ENCODE assay signal across 18 cellular contexts in the genomic region with DNA sequence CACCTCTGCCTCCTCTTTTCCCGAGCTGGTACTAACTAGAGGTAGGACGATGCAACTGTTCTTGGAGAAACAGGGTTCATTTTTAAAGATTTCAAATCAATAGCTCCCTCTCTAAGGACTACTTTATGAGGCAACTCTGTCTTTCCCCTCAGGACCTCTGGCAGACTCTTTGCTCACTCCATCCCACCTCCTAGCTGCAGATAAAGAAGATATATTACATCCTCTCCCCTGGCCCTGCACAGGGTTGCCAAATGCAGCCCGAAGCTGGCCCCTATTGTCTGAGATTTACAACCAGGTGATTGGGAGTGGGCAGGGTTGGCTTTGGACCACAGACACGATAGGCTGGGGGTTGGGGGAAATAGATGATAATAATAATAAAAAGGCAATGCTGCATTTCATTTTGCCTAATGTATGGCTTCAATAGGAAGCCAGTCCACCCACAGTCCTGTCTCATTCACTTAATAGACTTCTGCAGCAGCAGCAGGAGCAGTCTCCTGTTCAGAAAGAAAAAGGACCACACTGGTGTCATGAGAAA.
A peak's percentile ranks its signal among the peaks of the same experiment; 100 is the strongest.
DNase-seq lines count a peak whose midpoint lies in the region; ATAC-seq and TF ChIP-seq lines count a peak whose summit lies in the region.
"Had no signal": no experiment of that assay in that cellular context is flagged by ENCODE, and none has a peak within 500 bp of the region (broad histone marks: within the 10 kb centered on the region; RNA-seq: fewer than 3 reads in every experiment).

No MANE protein-coding gene starts in this region.

- no peak overlapping the region for H2BK12ac ChIP-seq in H9 (ENCODE audit: insufficient read length, low read depth, low read length)

- H3K56ac ChIP-seq in H9 (ENCODE audit: insufficient read length, low read depth, low read length), result no peak overlapping the region

- no CpG with 5 or more reads among the region's 4 CpGs for WGBS in H9 (ENCODE audit: extremely low coverage, insufficient read length, low lambda C conversion rate)

- no peak overlapping the region for H4K91ac ChIP-seq in H9 (ENCODE audit: insufficient read length, low read depth, low read length)

- H2BK15ac ChIP-seq in H9 (ENCODE audit: low read depth, low read length), result no peak overlapping the region

- H3K14ac ChIP-seq in H9 (ENCODE audit: insufficient read depth, low read length), result no peak overlapping the region

- no peaks in the 10 kb centered on the region for H3K4me1 ChIP-seq in BE2C
- H3K4me1 ChIP-seq in H9 (ENCODE audit: insufficient read depth, low read length), result peaks cover 7% of the 10 kb centered on the region; the same call in 1 of the 2 replicates
- H3K4me1 ChIP-seq: A549 had no signal

- H3K9me3 Mint-ChIP-seq in H9 (no peaks in the 10 kb centered on the region; a peak in 1 of 5 replicates), brain (peaks cover 0 to 4% (median 0%) of the 10 kb centered on the region in 5 experiments)
- H3K9me3 Mint-ChIP-seq: CD8-positive, alpha-beta memory T cell had no signal

- H3K23ac ChIP-seq in H9 (ENCODE audit: insufficient read length, low read depth, low read length), result no peak overlapping the region

- no peak overlapping the region for H3K18ac ChIP-seq in H9 (ENCODE audit: insufficient read length, low read depth, low read length)

- H2AFZ ChIP-seq in H9 (ENCODE audit: low read length), result no peak overlapping the region

- no peak overlapping the region for H3K27ac ChIP-seq in H9 (ENCODE audit: insufficient read length, low read depth, low read length)
- H3K27ac ChIP-seq: A549; BLaER1 treated with 17β-estradiol and CSF1 and Interleukin-3, amounts not matched to agents 10 nM and 100 nM; HL-60; KMS-11 had no signal

- H2BK20ac ChIP-seq in H9 (ENCODE audit: low read depth, low read length, poor library complexity, severe bottlenecking), result no peak overlapping the region

- H3K9ac ChIP-seq in H9 (ENCODE audit: extremely low read depth, insufficient read length, low read length), result no peak overlapping the region
- H3K9ac ChIP-seq: BLaER1 treated with 17β-estradiol and CSF1 and Interleukin-3, amounts not matched to agents 10 nM and 100 nM; KMS-11 had no signal

- no peaks in the 10 kb centered on the region for H3K27me3 Mint-ChIP-seq in H9 (ENCODE audit: low read depth)
- H3K27me3 Mint-ChIP-seq in brain, result peaks cover 8% of the 10 kb centered on the region
- H3K27me3 Mint-ChIP-seq: CD8-positive, alpha-beta memory T cell had no signal

- intact Hi-C loops in left ventricle myocardium superior (cut with micrococcal nuclease), result no loop called here

- H3K27me3 ChIP-seq in BE2C, result no peaks in the 10 kb centered on the region
- no peaks in the 10 kb centered on the region for H3K27me3 ChIP-seq in H9 (ENCODE audit: insufficient read depth, low read length)
- H3K27me3 ChIP-seq: BLaER1 treated with 17β-estradiol and CSF1 and Interleukin-3, amounts not matched to agents 10 nM and 100 nM had no signal

- H3K79me2 ChIP-seq in H9 (ENCODE audit: insufficient read depth, low read length), result no peaks in the 10 kb centered on the region

- H3K27ac Mint-ChIP-seq in H9, result peak overlapping the region in 2 of 3 experiments; percentile 29 to 57; a peak in 2 of 7 replicates
- H3K27ac Mint-ChIP-seq in brain, result peak overlapping the region; percentile 60 to 92 (median 87)

- no peak overlapping the region for H3K4me2 ChIP-seq in H9 (ENCODE audit: insufficient read depth, insufficient read length, low read length)
- H3K4me2 ChIP-seq: A549; BLaER1 treated with 17β-estradiol and CSF1 and Interleukin-3, amounts not matched to agents 10 nM and 100 nM; KMS-11 had no signal

- no peak overlapping the region for H3K4me3 ChIP-seq in BE2C (ENCODE audit: low read depth, low read length)
- H3K4me3 ChIP-seq: A549; BLaER1 treated with 17β-estradiol and CSF1 and Interleukin-3, amounts not matched to agents 10 nM and 100 nM had no signal

- H3T11ph ChIP-seq in H9 (ENCODE audit: low read length), result no peak overlapping the region

- no peak overlapping the region for H2BK120ac ChIP-seq in H9 (ENCODE audit: low read depth, low read length, poor library complexity, severe bottlenecking)

- no peak overlapping the region for H4K5ac ChIP-seq in H9 (ENCODE audit: insufficient read length, low read depth, low read length)

- TF ChIP-seq CTCF in BE2C (IDR thresholded peaks at IDR 0.05; ENCODE audit: low read depth, low read length), result no peak
- no peak for TF ChIP-seq CTCF in H9 (conservative IDR thresholded peaks at IDR 0.05)
- no peak for TF ChIP-seq CTCF in brain (conservative IDR thresholded peaks at IDR 0.05)

- no peak overlapping the region for H2AK5ac ChIP-seq in H9 (ENCODE audit: insufficient read length, low read length)

- H3K4ac ChIP-seq in H9 (ENCODE audit: low read depth, low read length), result no peak overlapping the region

- no peak overlapping the region for H4K8ac ChIP-seq in H9 (replicated peaks; ENCODE audit: insufficient read length, low read depth, low read length)

- no peak overlapping the region for H2BK5ac ChIP-seq in H9 (ENCODE audit: insufficient read length, low read length)

- no peaks in the 10 kb centered on the region for H3K23me2 ChIP-seq in H9 (ENCODE audit: insufficient read length, low read depth, low read length, poor library complexity, severe bottlenecking)

- ATAC-seq in left ventricle myocardium superior, result peak; percentile 26
- no peak for ATAC-seq in activated CD4-positive, CD25-positive, alpha-beta regulatory T cell treated with anti-CD3 and anti-CD28 coated beads, Interleukin-2, amount 50 U/mL, for 24 hours
- ATAC-seq: A549 had no signal

- DNase-seq in BE2C (peak; percentile 25), H9 (no peak), left ventricle myocardium superior (no peak), activated T-cell treated with anti-CD3 and anti-CD28 coated beads for 4 hours (no peak), GM03348 (ENCODE audit: low spot score) (no peak), UCSD-AML1 (lab: John Stamatoyannopoulos, UW; ENCODE audit: unreplicated experiment) (no peak)
- DNase-seq: CD8-positive, alpha-beta memory T cell; DMS53; EL; NCI-H1436 treated with DMSO at 0.1 percent for 48 hours; NCI-H2029; SIG-M5 had no signal

- H3K36me3 Mint-ChIP-seq in H9 (ENCODE audit: insufficient read depth in 1 of 3, low read depth in 3 of 3) (peaks cover 0 to 3% (median 0%) of the 10 kb centered on the region in 3 experiments; a peak in 1 of 7 replicates), brain (no peaks in the 10 kb centered on the region)

- H3K4me1 Mint-ChIP-seq in H9, result peaks cover 19 to 28% of the 10 kb centered on the region in 2 experiments
- peaks cover 74% of the 10 kb centered on the region for H3K4me1 Mint-ChIP-seq in brain

- H3K9me3 ChIP-seq in BE2C (no peaks in the 10 kb centered on the region), H9 (ENCODE audit: control insufficient read depth, low read depth, low read length) (no peaks in the 10 kb centered on the region)
- H3K9me3 ChIP-seq: A549; BLaER1 treated with 17β-estradiol and CSF1 and Interleukin-3, amounts not matched to agents 10 nM and 100 nM had no signal

- no peaks in the 10 kb centered on the region for H3K79me1 ChIP-seq in H9 (ENCODE audit: insufficient read depth, low read depth, low read length, poor library complexity, severe bottlenecking)

- H3K4me3 Mint-ChIP-seq in H9 (no peak overlapping the region), brain (peak overlapping the region in 3 of 5 experiments; percentile 5 to 45 (median 28))
- H3K4me3 Mint-ChIP-seq: CD8-positive, alpha-beta memory T cell had no signal

- no peaks in the 10 kb centered on the region for H3K36me3 ChIP-seq in BE2C
- H3K36me3 ChIP-seq: BLaER1 treated with 17β-estradiol and CSF1 and Interleukin-3, amounts not matched to agents 10 nM and 100 nM had no signal

- no peaks in the 10 kb centered on the region for H4K20me1 ChIP-seq in H9 (ENCODE audit: control insufficient read depth, insufficient read depth, insufficient read length)
- H4K20me1 ChIP-seq: BLaER1 treated with 17β-estradiol and CSF1 and Interleukin-3, amounts not matched to agents 10 nM and 100 nM had no signal

Comparison
In these comparisons a context has a peak if more than half of its experiments do, and no peak if none do; other contexts are left out.
1. H3K4me3 Mint-ChIP-seq: peak in brain (3 of 5); none in H9 (0 of 2).